34 cellular contexts compared by ENCODE assay signal in the genomic region with DNA sequence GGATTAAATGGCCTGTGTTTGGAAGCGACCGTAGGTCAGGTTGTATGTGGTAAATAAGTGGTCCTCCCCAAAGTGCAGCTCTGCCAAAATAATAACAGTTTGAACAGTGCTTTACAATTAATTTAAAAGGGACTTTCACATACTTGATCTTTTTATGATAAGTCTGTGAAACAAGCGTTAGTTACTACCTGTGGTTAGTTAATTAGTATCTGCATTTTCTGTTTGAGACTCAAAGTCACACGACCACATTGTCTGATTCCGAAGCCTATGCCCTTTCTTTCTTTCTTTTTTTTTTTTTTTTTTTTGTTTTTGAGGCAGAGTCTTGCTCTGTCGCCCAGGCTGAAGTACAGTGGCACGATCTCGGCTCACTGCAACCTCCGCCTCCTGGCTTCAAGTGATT.
"Had no signal": no experiment of that assay in that cellular context is flagged by ENCODE, and none has a peak within 500 bp of the region (broad histone marks: within the 10 kb centered on the region; RNA-seq: fewer than 3 reads in every experiment).

No MANE protein-coding gene starts in this region.

- H3K4me3 ChIP-seq: MG63 had no signal

- DNase-seq: Karpas-422, Kasumi-1, MG63, MM.1S, MV-4-11, NCI-H1048, NCI-H1092, NCI-H1092 treated with DMSO at 0.1 percent for 48 hours, NCI-H1105, NCI-H1105 treated with DMSO at 0.1 percent for 48 hours, NCI-H1417, NCI-H1417 treated with DMSO at 0.1 percent for 48 hours, NCI-H1436, NCI-H1436 treated with DMSO at 0.1 percent for 48 hours, NCI-H146, NCI-H1694, NCI-H1694 treated with DMSO at 0.1 percent for 48 hours, NCI-H187, NCI-H187 treated with DMSO at 0.1 percent for 48 hours, NCI-H1930, NCI-H2029, NCI-H2029 treated with DMSO at 0.1 percent for 48 hours, NCI-H2081, NCI-H2081 treated with DMSO at 0.1 percent for 48 hours, NCI-H2107, NCI-H2171, NCI-H2171 treated with DMSO at 0.1 percent for 48 hours, NCI-H2227 treated with DMSO at 0.1 percent for 48 hours, NCI-H226, NCI-H345, NCI-H446, NCI-H446 treated with DMSO at 0.1 percent for 48 hours, NCI-H510A, NCI-H510A treated with DMSO at 0.1 percent for 48 hours had no signal

- H3K9me3 ChIP-seq: MG63 had no signal

- H3K27me3 ChIP-seq: MG63 had no signal
